ENCODE assay signal across 31 cellular contexts in the genomic region with DNA sequence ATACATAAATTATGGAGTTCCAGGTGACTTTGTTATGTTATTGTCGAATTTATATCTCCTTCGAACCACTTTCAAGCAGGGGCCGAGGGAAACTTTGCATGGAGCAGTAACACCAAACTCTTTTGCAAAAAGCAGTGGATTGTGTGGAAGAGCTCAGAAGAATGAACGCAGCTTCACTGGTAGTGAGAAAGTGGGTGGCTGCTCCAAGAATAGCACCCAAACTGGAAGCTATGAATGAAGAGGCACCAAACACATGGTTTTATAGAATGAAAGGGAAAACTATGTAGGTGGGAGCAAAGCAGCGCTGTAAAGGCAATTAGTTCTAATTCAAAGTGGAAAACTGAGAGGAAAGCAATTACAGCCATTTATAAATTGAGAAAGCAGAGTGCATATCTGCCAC.
"Had no signal": no experiment of that assay in that cellular context is flagged by ENCODE, and none has a peak within 500 bp of the region (broad histone marks: within the 10 kb centered on the region; RNA-seq: fewer than 3 reads in every experiment).

No MANE protein-coding gene starts in this region.

- H3K27ac ChIP-seq: left lung, lower lobe of right lung, neural progenitor cell, neutrophil, parathyroid adenoma, psoas muscle, right atrium auricular region, right lobe of liver, testis, thyroid gland, transverse colon, upper lobe of left lung, vagina had no signal

- H3K4me3 Mint-ChIP-seq: mesothelial cell of epicardium; naive B cell; natural killer cell; nephron progenitor cell; neural progenitor cell; stimulated activated memory B cell treated with anti-CD40 and anti-IgM and Interleukin-4, amounts not matched to agents 10 μg/mL and 1 μg/mL and 100 μg/mL, for 72 hours; stimulated activated naive CD8-positive, alpha-beta T cell treated with anti-CD3 and anti-CD28 coated beads, Interleukin-15, amount 100 ng/mL, for 72 hours had no signal

- H3K27ac Mint-ChIP-seq: mesothelial cell of epicardium; naive B cell; natural killer cell; nephron progenitor cell; neural progenitor cell; stimulated activated memory B cell treated with anti-CD40 and anti-IgM and Interleukin-4, amounts not matched to agents 10 μg/mL and 1 μg/mL and 100 μg/mL, for 72 hours; stimulated activated naive CD8-positive, alpha-beta T cell treated with anti-CD3 and anti-CD28 coated beads, Interleukin-15, amount 100 ng/mL, for 72 hours had no signal

- H3K27me3 Mint-ChIP-seq: naive B cell; stimulated activated memory B cell treated with anti-CD40 and anti-IgM and Interleukin-4, amounts not matched to agents 10 μg/mL and 1 μg/mL and 100 μg/mL, for 72 hours; stimulated activated naive CD8-positive, alpha-beta T cell treated with anti-CD3 and anti-CD28 coated beads, Interleukin-15, amount 100 ng/mL, for 72 hours had no signal

- H3K9me3 ChIP-seq: left lung, lower lobe of right lung, neutrophil, psoas muscle, right atrium auricular region, right lobe of liver, testis, thyroid gland, transverse colon, upper lobe of left lung, vagina had no signal

- DNase-seq: kidney glomerular epithelial cell; left cardiac atrium; left lung; lower lobe of right lung; mammary epithelial cell; mesendoderm; naive B cell; natural killer cell; nephron progenitor cell; occipital lobe; psoas muscle; right lobe of liver; stimulated activated CD4-positive, alpha-beta T cell treated with anti-CD3 and anti-CD28 coated beads, Interleukin-1b, Interleukin-23, amount 100 ng/mL, for 48 hours; stimulated activated CD4-positive, alpha-beta T cell treated with anti-CD3 and anti-CD28 coated beads, Interleukin-2, amount 100 ng/mL, for 48 hours; stimulated activated CD4-positive, alpha-beta T cell treated with anti-CD3 and anti-CD28 coated beads, Interleukin-4, amount 100 ng/mL, for 4 hours; stimulated activated CD8-positive, alpha-beta memory T cell treated with anti-CD3 and anti-CD28 coated beads, Interleukin-4, amount 100 ng/mL, for 48 hours; stimulated activated naive CD4-positive, alpha-beta T cell treated with Interleukin-2 at 50 U/mL for 16 hours; stimulated activated naive CD8-positive, alpha-beta T cell treated with anti-CD3 and anti-CD28 coated beads, Interleukin-15, amount 100 ng/mL, for 72 hours; substantia nigra; testis; thyroid gland; transverse colon; upper lobe of left lung had no signal

- H3K36me3 Mint-ChIP-seq: mesothelial cell of epicardium; naive B cell; natural killer cell; stimulated activated memory B cell treated with anti-CD40 and anti-IgM and Interleukin-4, amounts not matched to agents 10 μg/mL and 1 μg/mL and 100 μg/mL, for 72 hours had no signal

- ATAC-seq: left cardiac atrium; left lung; lower lobe of right lung; natural killer cell; psoas muscle; right lobe of liver; stimulated activated memory B cell treated with anti-CD40 and anti-IgM and Interleukin-4, amounts not matched to agents 10 μg/mL and 1 μg/mL and 100 μg/mL, for 72 hours; stimulated activated naive CD8-positive, alpha-beta T cell treated with anti-CD3 and anti-CD28 coated beads, Interleukin-15, amount 100 ng/mL, for 72 hours had no signal

- H3K4me2 ChIP-seq: neural progenitor cell, smooth muscle cell had no signal

- H3K9ac ChIP-seq: neural progenitor cell, parathyroid adenoma had no signal

- H3K4me3 ChIP-seq: left lung, lower lobe of right lung, neural progenitor cell, psoas muscle, right atrium auricular region, right lobe of liver, smooth muscle cell, testis, thyroid gland, transverse colon, upper lobe of left lung, vagina had no signal

- H3K4me1 Mint-ChIP-seq: naive B cell; natural killer cell; stimulated activated memory B cell treated with anti-CD40 and anti-IgM and Interleukin-4, amounts not matched to agents 10 μg/mL and 1 μg/mL and 100 μg/mL, for 72 hours; stimulated activated naive CD8-positive, alpha-beta T cell treated with anti-CD3 and anti-CD28 coated beads, Interleukin-15, amount 100 ng/mL, for 72 hours had no signal

- H3K9me3 Mint-ChIP-seq: mesothelial cell of epicardium; nephron progenitor cell; neural progenitor cell; stimulated activated memory B cell treated with anti-CD40 and anti-IgM and Interleukin-4, amounts not matched to agents 10 μg/mL and 1 μg/mL and 100 μg/mL, for 72 hours; stimulated activated naive CD8-positive, alpha-beta T cell treated with anti-CD3 and anti-CD28 coated beads, Interleukin-15, amount 100 ng/mL, for 72 hours had no signal

- H3K27me3 ChIP-seq: left lung, neural progenitor cell, neutrophil, right atrium auricular region, right lobe of liver, testis, thyroid gland, transverse colon, upper lobe of left lung, vagina had no signal

- H3K36me3 ChIP-seq: left lung, lower lobe of right lung, neural progenitor cell, neutrophil, right atrium auricular region, right lobe of liver, thyroid gland, transverse colon, upper lobe of left lung had no signal

- H2AFZ ChIP-seq: neural progenitor cell, parathyroid adenoma had no signal

- H3K4me1 ChIP-seq: left lung, lower lobe of right lung, parathyroid adenoma, psoas muscle, testis, upper lobe of left lung had no signal
